In the genomic region with DNA sequence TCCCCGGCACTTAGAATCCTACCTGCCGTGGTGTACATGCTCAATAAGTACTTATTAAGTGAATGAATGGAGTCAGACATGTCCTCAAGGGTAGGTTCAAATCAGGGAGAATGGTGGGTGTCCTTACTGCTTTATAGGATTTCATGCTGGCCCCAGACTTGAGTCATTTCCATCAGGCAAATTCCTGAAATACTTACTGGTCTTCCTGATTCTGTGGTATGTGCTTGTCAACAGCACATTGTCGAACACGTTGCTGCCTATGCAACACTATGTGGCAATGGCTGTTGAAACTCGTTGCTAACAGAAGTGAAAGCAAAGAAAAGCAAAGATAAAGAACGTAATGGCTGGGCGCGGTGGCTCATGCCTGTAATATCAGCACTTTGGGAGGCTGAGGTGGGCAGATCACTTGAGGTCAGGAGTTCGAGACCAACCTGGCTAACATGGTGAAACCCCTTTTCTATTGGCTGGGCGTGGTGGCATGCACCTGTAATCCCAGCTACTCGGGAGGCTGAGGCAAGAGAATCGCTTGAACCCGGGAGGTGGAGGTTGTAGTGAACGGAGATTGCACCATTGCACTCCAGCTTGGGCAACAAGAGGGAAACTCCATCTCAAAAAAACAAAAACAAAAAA, we compare ENCODE assay signal across 8 cellular contexts.
DNase-seq lines count a peak whose midpoint lies in the region; TF ChIP-seq lines count a peak whose summit lies in the region.
"Not testable (repeated sequence)": the region's sequence is repeated elsewhere in the genome, so short reads cannot be mapped to it uniquely, and the experiment has no call there.

No MANE protein-coding gene starts in this region.

- peaks cover 40% of the 10 kb centered on the region for H3K4me1 ChIP-seq in osteoblast (ENCODE audit: insufficient read depth, low read length)
- peaks cover 0 to 46% of the 10 kb centered on the region in 2 donors for H3K4me1 ChIP-seq in thyroid gland

- WGBS in thyroid gland, 2 donors, result 81 to 88% methylated on average over 14 of the region's 14 CpGs

- not testable (repeated sequence) for H3K27me3 ChIP-seq in osteoblast (ENCODE audit: insufficient read depth, low read length); thyroid gland

- peak overlapping the region; percentile 99 to 100 (median 100) for H3K27ac Mint-ChIP-seq in CD14-positive monocyte
- H3K27ac Mint-ChIP-seq in MCF 10A (ENCODE audit: low read depth, unreplicated experiment), result peak overlapping the region; percentile 97

- H3K79me2 ChIP-seq in osteoblast (ENCODE audit: insufficient read depth, low read length), result not testable (repeated sequence)

- H3K4me3 Mint-ChIP-seq in CD14-positive monocyte (peak overlapping the region; percentile 64 to 85), MCF 10A (ENCODE audit: unreplicated experiment) (peak overlapping the region; percentile 61)

- not testable (repeated sequence) for H3K36me3 ChIP-seq in osteoblast (ENCODE audit: insufficient read depth, low read length); thyroid gland

- BruUV-seq in MCF 10A (replicated peaks; lab: Mats Ljungman, UMichigan), result not testable (repeated sequence)

- H3K9me3 ChIP-seq in osteoblast (ENCODE audit: low read depth, low read length); thyroid gland: not testable (repeated sequence)

- not testable (repeated sequence) for TF ChIP-seq POLR2A in thyroid gland (IDR thresholded peaks at IDR 0.05)

- H3K4me1 Mint-ChIP-seq in CD14-positive monocyte (peaks cover 68% of the 10 kb centered on the region), MCF 10A (ENCODE audit: insufficient read depth, unreplicated experiment) (peaks cover 42% of the 10 kb centered on the region)

- peaks cover 13% of the 10 kb centered on the region in 2 donors for H3K36me3 Mint-ChIP-seq in CD14-positive monocyte
- H3K36me3 Mint-ChIP-seq in MCF 10A (ENCODE audit: insufficient read depth, unreplicated experiment), result not testable (repeated sequence)

- TF ChIP-seq CTCF in CD14-positive monocyte (IDR thresholded peaks at IDR 0.05); MCF 10A (IDR thresholded peaks at IDR 0.05; ENCODE audit: unreplicated experiment); osteoblast (IDR thresholded peaks at IDR 0.05; ENCODE audit: extremely low read depth, low read depth, low read length); thyroid gland (IDR thresholded peaks at IDR 0.05): not testable (repeated sequence)
- TF ChIP-seq CTCF in fibroblast of pulmonary artery (IDR thresholded peaks at IDR 0.05; ENCODE audit: low read length, missing control alignments), result peak; percentile 14

- CTCF ChIA-PET in MCF 10A (lab: Yijun Ruan, JAX), result interaction anchor here (0.7 kb wide), 1 partner anchor 644 kb away, joined by 3 read pairs; no protein-coding TSS in a partner anchor

- not testable (repeated sequence) for H3K27me3 Mint-ChIP-seq in CD14-positive monocyte (ENCODE audit: low read depth in 3 of 3); MCF 10A (ENCODE audit: insufficient read depth, unreplicated experiment)

- H3K4me2 ChIP-seq in osteoblast (ENCODE audit: insufficient read depth, low read length), result peak overlapping the region; percentile 34

- POLR2A ChIA-PET in MCF 10A (lab: Yijun Ruan, JAX), result interaction anchor here (0.6 to 2.0 kb wide), 10 partner anchors 9 to 322 kb away, joined by 3 to 6 read pairs (median 3); no protein-coding TSS in a partner anchor

- H3K4me3 ChIP-seq in fibroblast of pulmonary artery (replicated peaks; ENCODE audit: low read depth, low read length); thyroid gland (replicated peaks in 1 of 3): not testable (repeated sequence)
- H3K4me3 ChIP-seq in osteoblast (ENCODE audit: insufficient read depth, low read length), result peak overlapping the region; percentile 3

- H2AFZ ChIP-seq in osteoblast (ENCODE audit: low read length), result peak overlapping the region; percentile 30

- DNase-seq in CD14-positive monocyte (ENCODE audit: low spot score) (peak; percentile 94), HuH-7 (ENCODE audit: low spot score) (peak; percentile 64), SIG-M5 (lab: John Stamatoyannopoulos, UW) (peak; percentile 42), MCF 10A (ENCODE audit: unreplicated experiment) (peak; percentile 93), fibroblast of pulmonary artery (ENCODE audit: low read depth) (peak; percentile 99), kidney glomerular epithelial cell (lab: John Stamatoyannopoulos, UW) (peak; percentile 97), osteoblast (ENCODE audit: insufficient read length, low spot score, missing footprints) (peak; percentile 94), thyroid gland (peak in 1 of 2 donors; percentile 45)

- intact Hi-C loops in CD14-positive monocyte (cut with micrococcal nuclease), result loop anchor here (2.0 to 5.0 kb wide), 5 partner anchors 21 to 214 kb away; a partner anchor contains a TSS
- intact Hi-C loops in MCF 10A (cut with micrococcal nuclease), result loop anchor here (1.0 to 5.0 kb wide), 2 partner anchors 28 to 109 kb away; no protein-coding TSS in a partner anchor
- intact Hi-C loops in thyroid gland (cut with DNase I), result not testable (repeated sequence)

- H4K20me1 ChIP-seq in osteoblast (ENCODE audit: insufficient read depth, low read length), result not testable (repeated sequence)

- H3K9me3 Mint-ChIP-seq in CD14-positive monocyte; MCF 10A (ENCODE audit: unreplicated experiment): not testable (repeated sequence)

- H3K27ac ChIP-seq in osteoblast (ENCODE audit: low read depth, low read length) (peak overlapping the region; percentile 90), thyroid gland (peak overlapping the region in 2 of 3 donors; percentile 36 to 52)
